ENCODE assay signal across 16 cellular contexts in genomic region chr11:105588001-105588400, GRCh38. TPM values are rescaled to one million over a fixed set of nuclear protein-coding genes. Genes with fewer than 3 reads are reported as not detected.
DNase-seq lines count a peak whose midpoint lies in the region; ATAC-seq and TF ChIP-seq lines count a peak whose summit lies in the region.
"Had no signal": no experiment of that assay in that cellular context is flagged by ENCODE, and none has a peak within 500 bp of the region (broad histone marks: within the 10 kb centered on the region; RNA-seq: fewer than 3 reads in every experiment).

No MANE protein-coding gene starts in this region.

- H3K27ac ChIP-seq in esophagus muscularis mucosa (replicated peaks in 1 of 4) (no peak overlapping the region), upper lobe of left lung (no peak overlapping the region), caudate nucleus (ENCODE audit: low read depth, low read length) (no peak overlapping the region)

- TF ChIP-seq EP300 in esophagus muscularis mucosa (IDR thresholded peaks at IDR 0.05) = no peak
- TF ChIP-seq EP300 in upper lobe of left lung (IDR thresholded peaks at IDR 0.05) = no peak

- H3K9me3 ChIP-seq in esophagus muscularis mucosa = no peaks in the 10 kb centered on the region
- no peaks in the 10 kb centered on the region for H3K9me3 ChIP-seq in upper lobe of left lung
- H3K9me3 ChIP-seq: mucosa of descending colon had no signal

- H3K36me3 ChIP-seq in esophagus muscularis mucosa = no peaks in the 10 kb centered on the region
- H3K36me3 ChIP-seq in upper lobe of left lung = no peaks in the 10 kb centered on the region

- no peak overlapping the region for H3K4me3 ChIP-seq in esophagus muscularis mucosa
- no peak overlapping the region for H3K4me3 ChIP-seq in upper lobe of left lung
- H3K4me3 ChIP-seq: GM12878, mucosa of descending colon had no signal

- 48% methylated on average over 2 of the region's 2 CpGs for WGBS in esophagus muscularis mucosa
- 78 to 86% methylated on average over 2 of the region's 2 CpGs for WGBS in upper lobe of left lung, 2 donors

- TF ChIP-seq POLR2A in esophagus muscularis mucosa (IDR thresholded peaks at IDR 0.05; ENCODE audit: low read depth) = no peak
- no peak for TF ChIP-seq POLR2A in upper lobe of left lung (IDR thresholded peaks at IDR 0.05)

- H3K27me3 ChIP-seq in esophagus muscularis mucosa (no peaks in the 10 kb centered on the region), upper lobe of left lung (no peaks in the 10 kb centered on the region)

- DNase-seq in EL (peak; percentile 66), RKO (ENCODE audit: low spot score) (peak; percentile 52), dermis blood vessel endothelial cell (peak; percentile 51), myocyte (ENCODE audit: low read depth) (peak; percentile 12), esophagus muscularis mucosa (ENCODE audit: extremely low spot score) (no peak), upper lobe of left lung (no peak), caudate nucleus (lab: John Stamatoyannopoulos, UW) (no peak)
- DNase-seq: activated CD4-positive, alpha-beta T cell treated with anti-CD3 and anti-CD28 coated beads, Interleukin-2, amount 50 U/mL, for 1 hour; activated T-cell treated with anti-CD3 and anti-CD28 coated beads, Interleukin-2, amount 50 U/mL, for 4 hours; anterior cingulate cortex; C1 segment of cervical spinal cord; DMS79; mucosa of descending colon; substantia nigra had no signal

- no peaks in the 10 kb centered on the region for H3K4me1 ChIP-seq in esophagus muscularis mucosa
- H3K4me1 ChIP-seq in upper lobe of left lung = no peaks in the 10 kb centered on the region

- TF ChIP-seq CTCF in esophagus muscularis mucosa (IDR thresholded peaks at IDR 0.05) (no peak), upper lobe of left lung (IDR thresholded peaks at IDR 0.05) (no peak)

- intact Hi-C loops in esophagus muscularis mucosa (cut with DNase I) = no loop called here

- ATAC-seq in HG02884 (IDR thresholded peaks at IDR 0.05; ENCODE audit: unreplicated experiment) (no peak), upper lobe of left lung (ENCODE audit: low FRiP score in 2 of 2) (no peak)
- ATAC-seq: activated T-cell treated with anti-CD3 and anti-CD28 coated beads, Interleukin-2, amount 50 U/mL, for 4 hours; GM12878; mucosa of descending colon had no signal

RNA-seq across cellular contexts. Expression of gene GRIA4, which starts 21.9 kb away (rescaled TPM):
- total RNA-seq in dermis blood vessel endothelial cell (not detected in 2 replicates), myocyte (not detected in 2 replicates), esophagus muscularis mucosa (under 1 TPM in 1 of 4 donors, not detected in 3; 0.33 TPM), upper lobe of left lung (not detected)
- polyA plus RNA-seq in myocyte (2012) = 0.06 TPM
- total RNA-seq: activated T-cell treated with anti-CD3 and anti-CD28 coated beads, Interleukin-2, amount 50 U/mL, for 4 hours; GM12878 had no signal

Comparison
In these comparisons a context has a peak if more than half of its experiments do, and no peak if none do; other contexts are left out.
1. DNase-seq: peak in EL (single experiment), RKO (single experiment), dermis blood vessel endothelial cell (single experiment) and myocyte (single experiment); none in esophagus muscularis mucosa (single experiment), upper lobe of left lung (0 of 2) and caudate nucleus (0 of 61).